Comparison of ENCODE assay signal across 29 cellular contexts in genomic region chr21:16695074-16695473, GRCh38.
"Had no signal": no experiment of that assay in that cellular context is flagged by ENCODE, and none has a peak within 500 bp of the region (broad histone marks: within the 10 kb centered on the region; RNA-seq: fewer than 3 reads in every experiment).

No MANE protein-coding gene starts in this region.

- ATAC-seq: effector memory CD8-positive, alpha-beta T cell; esophagus mucosa; foreskin keratinocyte; gastrocnemius medialis; gastroesophageal sphincter; heart left ventricle; heart right ventricle had no signal

- FAIRE-seq: endometrium, endothelial cell of umbilical vein, frontal cortex had no signal

- H3K27ac Mint-ChIP-seq: dendritic cell treated with granulocyte-macrophage colony-stimulating factor and Interleukin-4, amounts not matched to agents 40 ng/mL and 50 ng/mL, for 4 days; effector memory CD8-positive, alpha-beta T cell; endodermal cell had no signal

- H2AFZ ChIP-seq: hepatocyte had no signal

- H3K36me3 ChIP-seq: colonic mucosa, esophagus muscularis mucosa, esophagus squamous epithelium, gastrocnemius medialis, gastroesophageal sphincter, heart left ventricle, heart right ventricle had no signal

- H3K79me2 ChIP-seq: hepatocyte had no signal

- H3K4me1 Mint-ChIP-seq: endodermal cell had no signal

- H3K4me3 Mint-ChIP-seq: dendritic cell treated with granulocyte-macrophage colony-stimulating factor and Interleukin-4, amounts not matched to agents 40 ng/mL and 50 ng/mL, for 4 days; effector memory CD8-positive, alpha-beta T cell; endodermal cell had no signal

- H3K27ac ChIP-seq: colonic mucosa, coronary artery, dorsolateral prefrontal cortex, epithelial cell of prostate, esophagus muscularis mucosa, esophagus squamous epithelium, foreskin keratinocyte, gastrocnemius medialis, gastroesophageal sphincter, heart left ventricle, heart right ventricle, hepatocyte had no signal

- DNase-seq: colonic mucosa; cortex of kidney; dermis blood vessel endothelial cell; dorsolateral prefrontal cortex; effector CD4-positive, alpha-beta T cell; effector CD8-positive, alpha-beta T cell; effector memory CD4-positive, alpha-beta T cell; effector memory CD8-positive, alpha-beta T cell; endodermal cell; erythroblast; esophagus squamous epithelium; foreskin fibroblast; foreskin keratinocyte; foreskin melanocyte; gastrocnemius medialis; glutamatergic neuron; head of caudate nucleus; heart left ventricle; heart right ventricle had no signal

- H3K27me3 ChIP-seq: colonic mucosa, dorsolateral prefrontal cortex, esophagus muscularis mucosa, esophagus squamous epithelium, foreskin keratinocyte, gastrocnemius medialis, gastroesophageal sphincter, heart left ventricle, heart right ventricle, hepatocyte had no signal

- H3K4me1 ChIP-seq: colonic mucosa, esophagus muscularis mucosa, foreskin keratinocyte, gastrocnemius medialis, gastroesophageal sphincter, heart left ventricle, heart right ventricle had no signal

- H3K27me3 Mint-ChIP-seq: dendritic cell treated with granulocyte-macrophage colony-stimulating factor and Interleukin-4, amounts not matched to agents 40 ng/mL and 50 ng/mL, for 4 days; effector memory CD8-positive, alpha-beta T cell had no signal

- H3K4me3 ChIP-seq: colonic mucosa, coronary artery, dorsolateral prefrontal cortex, esophagus muscularis mucosa, esophagus squamous epithelium, gastrocnemius medialis, gastroesophageal sphincter, heart left ventricle, heart right ventricle, hepatocyte had no signal

- H3K9me3 ChIP-seq: colonic mucosa, gastrocnemius medialis had no signal

- H3K4me2 ChIP-seq: hepatocyte had no signal
